2 cellular contexts compared by ENCODE assay signal in the genomic region with DNA sequence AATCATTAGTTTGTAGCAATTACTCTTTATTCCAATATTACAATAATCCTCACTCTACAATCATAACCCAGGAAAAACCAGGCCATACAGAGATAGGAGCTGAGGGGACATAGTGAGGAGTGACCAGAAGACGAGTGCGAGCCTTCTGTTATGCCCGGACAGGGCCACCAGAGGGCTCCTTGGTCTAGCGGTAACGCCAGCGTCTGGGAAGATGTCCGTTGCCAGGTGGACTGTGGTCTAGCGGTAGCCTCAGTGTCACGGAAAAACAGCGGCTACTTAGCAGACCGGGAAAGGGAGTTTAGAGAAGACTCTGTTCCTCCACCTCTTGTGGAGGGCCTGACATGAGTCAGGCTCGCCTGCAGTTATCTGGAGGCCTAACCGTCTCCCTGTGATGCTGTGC.
TF ChIP-seq lines count a peak whose summit lies in the region.

No MANE protein-coding gene starts in this region.

TF ChIP-seq in IMR-90, 13 proteins besides CTCF, POLR2A, EP300 and RAD21:
- TF ChIP-seq SMC3 (IDR thresholded peaks at IDR 0.05; ENCODE audit: low read depth, low read length): peak; percentile 29; the same call in 1 of the 2 replicates

TF ChIP-seq in K562, 482 proteins besides CTCF, POLR2A, EP300 and RAD21:
- TF ChIP-seq, protein P1, sequence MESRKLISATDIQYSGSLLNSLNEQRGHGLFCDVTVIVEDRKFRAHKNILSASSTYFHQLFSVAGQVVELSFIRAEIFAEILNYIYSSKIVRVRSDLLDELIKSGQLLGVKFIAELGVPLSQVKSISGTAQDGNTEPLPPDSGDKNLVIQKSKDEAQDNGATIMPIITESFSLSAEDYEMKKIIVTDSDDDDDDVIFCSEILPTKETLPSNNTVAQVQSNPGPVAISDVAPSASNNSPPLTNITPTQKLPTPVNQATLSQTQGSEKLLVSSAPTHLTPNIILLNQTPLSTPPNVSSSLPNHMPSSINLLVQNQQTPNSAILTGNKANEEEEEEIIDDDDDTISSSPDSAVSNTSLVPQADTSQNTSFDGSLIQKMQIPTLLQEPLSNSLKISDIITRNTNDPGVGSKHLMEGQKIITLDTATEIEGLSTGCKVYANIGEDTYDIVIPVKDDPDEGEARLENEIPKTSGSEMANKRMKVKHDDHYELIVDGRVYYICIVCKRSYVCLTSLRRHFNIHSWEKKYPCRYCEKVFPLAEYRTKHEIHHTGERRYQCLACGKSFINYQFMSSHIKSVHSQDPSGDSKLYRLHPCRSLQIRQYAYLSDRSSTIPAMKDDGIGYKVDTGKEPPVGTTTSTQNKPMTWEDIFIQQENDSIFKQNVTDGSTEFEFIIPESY (CRISPR knock-in tag; IDR thresholded peaks at IDR 0.05): peak; percentile 100
